19 cellular contexts compared by ENCODE assay signal in genomic region chr2:16127958-16128357, GRCh38.
A peak's percentile ranks its signal among the peaks of the same experiment; 100 is the strongest.
DNase-seq lines count a peak whose midpoint lies in the region; ATAC-seq and TF ChIP-seq lines count a peak whose summit lies in the region.
"Had no signal": no experiment of that assay in that cellular context is flagged by ENCODE, and none has a peak within 500 bp of the region (broad histone marks: within the 10 kb centered on the region; RNA-seq: fewer than 3 reads in every experiment).

No MANE protein-coding gene starts in this region.

- no peak for TF ChIP-seq CTCF in esophagus muscularis mucosa (IDR thresholded peaks at IDR 0.05)
- TF ChIP-seq CTCF in osteocyte (IDR thresholded peaks at IDR 0.05) = no peak
- no peak for TF ChIP-seq CTCF in vagina (IDR thresholded peaks at IDR 0.05)

- H3K36me3 Mint-ChIP-seq in activated CD4-positive, alpha-beta T cell treated with anti-CD3 and anti-CD28 coated beads, Interleukin-2, amount 10 ng/mL, durations not matched to agents 24 days and 14 days (ENCODE audit: low read depth) = no peaks in the 10 kb centered on the region
- H3K36me3 Mint-ChIP-seq in osteocyte (ENCODE audit: unreplicated experiment) = no peaks in the 10 kb centered on the region
- H3K36me3 Mint-ChIP-seq in stimulated activated memory B cell treated with anti-CD40 and anti-IgM and Interleukin-4, amounts not matched to agents 10 μg/mL and 1 μg/mL and 100 μg/mL, for 72 hours = no peaks in the 10 kb centered on the region
- H3K36me3 Mint-ChIP-seq: CD8-positive, alpha-beta T cell had no signal

- TF ChIP-seq POLR2A in esophagus muscularis mucosa (IDR thresholded peaks at IDR 0.05; ENCODE audit: low read depth) (no peak), vagina (IDR thresholded peaks at IDR 0.05) (no peak)

- DNase-seq in activated CD4-positive, alpha-beta T cell treated with anti-CD3 and anti-CD28 coated beads, Interleukin-2, amount 10 ng/mL, durations not matched to agents 24 days and 14 days = peak; percentile 26
- no peak for DNase-seq in activated CD4-positive, alpha-beta T cell treated with anti-CD3 and anti-CD28 coated beads, Interleukin-2, amount 50 U/mL, for 48 hours
- DNase-seq in esophagus muscularis mucosa (ENCODE audit: extremely low spot score) = peak; percentile 74
- peak; percentile 81 for DNase-seq in osteocyte (ENCODE audit: extremely low spot score, unreplicated experiment)
- DNase-seq in vagina (ENCODE audit: extremely low spot score in 2 of 2) = peak; percentile 29 to 34
- DNase-seq in NCI-H82 (lab: John Stamatoyannopoulos, UW) = no peak
- DNase-seq: AML-193; Calu3; CD8-positive, alpha-beta T cell; DMS79 treated with DMSO at 0.1 percent for 48 hours; GF-D8; H9; IMR-90 had no signal

- H3K9me3 ChIP-seq in esophagus muscularis mucosa = no peaks in the 10 kb centered on the region
- no peaks in the 10 kb centered on the region for H3K9me3 ChIP-seq in vagina
- H3K9me3 ChIP-seq: A549, BLaER1 had no signal

- intact Hi-C loops in activated CD4-positive, alpha-beta T cell treated with anti-CD3 and anti-CD28 coated beads, Interleukin-2, amount 10 ng/mL, durations not matched to agents 24 days and 14 days (cut with micrococcal nuclease) = no loop called here
- intact Hi-C loops in esophagus muscularis mucosa (cut with DNase I) = no loop called here
- intact Hi-C loops in vagina (cut with DNase I) = no loop called here

- WGBS in esophagus muscularis mucosa = 67% methylated on average over 8 of the region's 8 CpGs

- H3K27ac ChIP-seq in esophagus muscularis mucosa (replicated peaks in 1 of 4) (no peak overlapping the region), vagina (no peak overlapping the region)
- H3K27ac ChIP-seq: 22Rv1, A549, BLaER1, HL-60 had no signal

- no peak overlapping the region for H3K4me3 Mint-ChIP-seq in activated CD4-positive, alpha-beta T cell treated with anti-CD3 and anti-CD28 coated beads, Interleukin-2, amount 10 ng/mL, durations not matched to agents 24 days and 14 days
- no peak overlapping the region for H3K4me3 Mint-ChIP-seq in osteocyte (ENCODE audit: unreplicated experiment)
- H3K4me3 Mint-ChIP-seq in stimulated activated memory B cell treated with anti-CD40 and anti-IgM and Interleukin-4, amounts not matched to agents 10 μg/mL and 1 μg/mL and 100 μg/mL, for 72 hours = no peak overlapping the region
- H3K4me3 Mint-ChIP-seq: CD8-positive, alpha-beta T cell; H9 had no signal

- no peak overlapping the region for H3K27ac Mint-ChIP-seq in activated CD4-positive, alpha-beta T cell treated with anti-CD3 and anti-CD28 coated beads, Interleukin-2, amount 10 ng/mL, durations not matched to agents 24 days and 14 days
- no peak overlapping the region for H3K27ac Mint-ChIP-seq in osteocyte (ENCODE audit: unreplicated experiment)
- no peak overlapping the region for H3K27ac Mint-ChIP-seq in stimulated activated memory B cell treated with anti-CD40 and anti-IgM and Interleukin-4, amounts not matched to agents 10 μg/mL and 1 μg/mL and 100 μg/mL, for 72 hours
- H3K27ac Mint-ChIP-seq: CD8-positive, alpha-beta T cell; H9 had no signal

- H3K4me1 Mint-ChIP-seq in activated CD4-positive, alpha-beta T cell treated with anti-CD3 and anti-CD28 coated beads, Interleukin-2, amount 10 ng/mL, durations not matched to agents 24 days and 14 days = no peaks in the 10 kb centered on the region
- H3K4me1 Mint-ChIP-seq in osteocyte (ENCODE audit: unreplicated experiment) = no peaks in the 10 kb centered on the region
- H3K4me1 Mint-ChIP-seq in stimulated activated memory B cell treated with anti-CD40 and anti-IgM and Interleukin-4, amounts not matched to agents 10 μg/mL and 1 μg/mL and 100 μg/mL, for 72 hours = no peaks in the 10 kb centered on the region

- H3K36me3 ChIP-seq in esophagus muscularis mucosa (no peaks in the 10 kb centered on the region), vagina (no peaks in the 10 kb centered on the region)
- H3K36me3 ChIP-seq: BLaER1 had no signal

- no peaks in the 10 kb centered on the region for H3K9me3 Mint-ChIP-seq in activated CD4-positive, alpha-beta T cell treated with anti-CD3 and anti-CD28 coated beads, Interleukin-2, amount 10 ng/mL, durations not matched to agents 24 days and 14 days
- H3K9me3 Mint-ChIP-seq in osteocyte (ENCODE audit: unreplicated experiment) = peaks cover 22% of the 10 kb centered on the region
- peaks cover 3% of the 10 kb centered on the region for H3K9me3 Mint-ChIP-seq in stimulated activated memory B cell treated with anti-CD40 and anti-IgM and Interleukin-4, amounts not matched to agents 10 μg/mL and 1 μg/mL and 100 μg/mL, for 72 hours
- H3K9me3 Mint-ChIP-seq: CD8-positive, alpha-beta T cell; H9 had no signal

- H3K27me3 Mint-ChIP-seq in activated CD4-positive, alpha-beta T cell treated with anti-CD3 and anti-CD28 coated beads, Interleukin-2, amount 10 ng/mL, durations not matched to agents 24 days and 14 days = no peaks in the 10 kb centered on the region
- H3K27me3 Mint-ChIP-seq in osteocyte (ENCODE audit: unreplicated experiment) = no peaks in the 10 kb centered on the region
- H3K27me3 Mint-ChIP-seq in stimulated activated memory B cell treated with anti-CD40 and anti-IgM and Interleukin-4, amounts not matched to agents 10 μg/mL and 1 μg/mL and 100 μg/mL, for 72 hours = no peaks in the 10 kb centered on the region

- H3K4me1 ChIP-seq in esophagus muscularis mucosa (no peaks in the 10 kb centered on the region), vagina (no peaks in the 10 kb centered on the region)
- H3K4me1 ChIP-seq: A549 had no signal

- H3K4me3 ChIP-seq in esophagus muscularis mucosa = no peak overlapping the region
- no peak overlapping the region for H3K4me3 ChIP-seq in vagina
- H3K4me3 ChIP-seq: A549, BLaER1 had no signal

- no peak for TF ChIP-seq EP300 in esophagus muscularis mucosa (IDR thresholded peaks at IDR 0.05)

- H3K27me3 ChIP-seq in esophagus muscularis mucosa (peaks cover 0 to 3% (median 0%) of the 10 kb centered on the region in 4 donors), vagina (no peaks in the 10 kb centered on the region)
- H3K27me3 ChIP-seq: BLaER1 had no signal

- ATAC-seq in stimulated activated memory B cell treated with anti-CD40 and anti-IgM and Interleukin-4, amounts not matched to agents 10 μg/mL and 1 μg/mL and 100 μg/mL, for 72 hours = no peak
- ATAC-seq in HG03571 (IDR thresholded peaks at IDR 0.05; ENCODE audit: unreplicated experiment) = no peak
- ATAC-seq: A549; CD8-positive, alpha-beta T cell had no signal

Comparison
In these comparisons a context has a peak if more than half of its experiments do, and no peak if none do; other contexts are left out.
1. DNase-seq: peak in activated CD4-positive, alpha-beta T cell treated with anti-CD3 and anti-CD28 coated beads, Interleukin-2, amount 10 ng/mL, durations not matched to agents 24 days and 14 days (single experiment), esophagus muscularis mucosa (single experiment), osteocyte (single experiment) and vagina (2 of 2); none in activated CD4-positive, alpha-beta T cell treated with anti-CD3 and anti-CD28 coated beads, Interleukin-2, amount 50 U/mL, for 48 hours (0 of 2) and NCI-H82 (single experiment).